ENCODE assay signal across 1 cellular context in the genomic region with DNA sequence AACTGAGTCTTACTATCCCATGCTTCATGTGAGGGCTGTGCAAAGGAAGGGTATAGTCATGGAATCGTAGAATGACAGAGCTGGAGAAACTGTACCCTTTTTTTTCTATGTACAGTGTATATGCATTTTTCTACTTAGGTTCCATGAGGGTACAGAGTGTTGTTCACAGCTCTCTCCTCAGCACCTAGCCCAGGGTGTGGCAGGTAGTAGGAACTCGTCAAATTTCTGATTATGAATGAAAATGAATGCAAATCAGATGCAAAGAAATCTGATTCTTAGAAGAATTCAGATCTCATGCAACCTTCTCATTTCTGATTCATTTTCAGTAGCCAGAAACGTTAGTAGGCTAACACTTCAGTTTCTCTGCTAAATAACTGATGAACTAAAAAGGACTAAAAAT.
TF ChIP-seq lines count a peak whose summit lies in the region.

No MANE protein-coding gene starts in this region.

TF ChIP-seq in A549, 52 proteins besides CTCF, POLR2A, EP300 and RAD21 (continued from another document):
- TF ChIP-seq, protein P1, sequence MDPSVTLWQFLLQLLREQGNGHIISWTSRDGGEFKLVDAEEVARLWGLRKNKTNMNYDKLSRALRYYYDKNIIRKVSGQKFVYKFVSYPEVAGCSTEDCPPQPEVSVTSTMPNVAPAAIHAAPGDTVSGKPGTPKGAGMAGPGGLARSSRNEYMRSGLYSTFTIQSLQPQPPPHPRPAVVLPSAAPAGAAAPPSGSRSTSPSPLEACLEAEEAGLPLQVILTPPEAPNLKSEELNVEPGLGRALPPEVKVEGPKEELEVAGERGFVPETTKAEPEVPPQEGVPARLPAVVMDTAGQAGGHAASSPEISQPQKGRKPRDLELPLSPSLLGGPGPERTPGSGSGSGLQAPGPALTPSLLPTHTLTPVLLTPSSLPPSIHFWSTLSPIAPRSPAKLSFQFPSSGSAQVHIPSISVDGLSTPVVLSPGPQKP (IDR thresholded peaks at IDR 0.05; ENCODE audit: low read depth, low read length): no peak
- TF ChIP-seq NR3C1 (IDR thresholded peaks at IDR 0.05) (no peak), ZSCAN20 (CRISPR knock-in tag; IDR thresholded peaks at IDR 0.05) (no peak), FOXS1 (CRISPR knock-in tag; IDR thresholded peaks at IDR 0.05) (no peak), BHLHE40 (IDR thresholded peaks at IDR 0.05; ENCODE audit: low read depth, low read length) (no peak)
- TF ChIP-seq, protein P2, sequence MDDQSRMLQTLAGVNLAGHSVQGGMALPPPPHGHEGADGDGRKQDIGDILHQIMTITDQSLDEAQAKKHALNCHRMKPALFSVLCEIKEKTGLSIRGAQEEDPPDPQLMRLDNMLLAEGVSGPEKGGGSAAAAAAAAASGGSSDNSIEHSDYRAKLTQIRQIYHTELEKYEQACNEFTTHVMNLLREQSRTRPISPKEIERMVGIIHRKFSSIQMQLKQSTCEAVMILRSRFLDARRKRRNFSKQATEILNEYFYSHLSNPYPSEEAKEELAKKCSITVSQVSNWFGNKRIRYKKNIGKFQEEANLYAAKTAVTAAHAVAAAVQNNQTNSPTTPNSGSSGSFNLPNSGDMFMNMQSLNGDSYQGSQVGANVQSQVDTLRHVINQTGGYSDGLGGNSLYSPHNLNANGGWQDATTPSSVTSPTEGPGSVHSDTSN (IDR thresholded peaks at IDR 0.05): no peak
